8 cellular contexts compared by ENCODE assay signal in the genomic region with DNA sequence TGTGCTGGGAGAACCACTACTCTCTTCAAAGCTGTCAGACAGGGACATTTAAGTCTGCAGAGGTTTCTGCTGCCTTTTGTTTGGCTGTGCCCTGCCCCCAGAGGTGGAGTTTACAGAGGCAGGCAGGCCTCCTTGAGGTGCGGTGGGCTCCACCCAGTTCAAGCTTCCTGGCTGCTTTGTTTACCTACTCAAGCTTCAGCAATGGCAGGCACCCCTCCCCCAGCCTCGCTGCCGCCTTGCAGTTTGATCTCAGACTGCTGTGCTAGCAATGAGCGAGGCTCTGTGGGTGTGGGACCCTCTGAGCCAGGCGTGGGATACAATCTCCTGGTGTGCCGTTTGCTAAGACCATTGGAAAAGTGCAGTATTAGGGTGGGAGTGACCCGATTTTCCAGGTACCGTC.
DNase-seq lines count a peak whose midpoint lies in the region; ATAC-seq, FAIRE-seq and TF ChIP-seq lines count a peak whose summit lies in the region.
"Not testable (repeated sequence)": the region's sequence is repeated elsewhere in the genome, so short reads cannot be mapped to it uniquely, and the experiment has no call there.

No MANE protein-coding gene starts in this region.

- ATAC-seq in A549; PC-3; activated CD8-positive, alpha-beta memory T cell treated with anti-CD3 and anti-CD28 coated beads, Interleukin-2, amount 10 ng/mL, durations not matched to agents 7 days and 5 days; left colon; stimulated activated memory B cell treated with anti-CD40 and anti-IgM and Interleukin-4, amounts not matched to agents 10 μg/mL and 1 μg/mL and 100 μg/mL, for 72 hours: not testable (repeated sequence)

- DNase-seq in A549 (ENCODE audit: low read depth in 1 of 2, low spot score in 1 of 2); PC-3: not testable (repeated sequence)
- peak; percentile 2 for DNase-seq in activated CD4-positive, CD25-positive, alpha-beta regulatory T cell treated with anti-CD3 and anti-CD28 coated beads, Interleukin-2, amount 50 U/mL, for 16 hours (ENCODE audit: low read depth, low spot score)
- peak; percentile 60 for DNase-seq in activated CD8-positive, alpha-beta memory T cell treated with anti-CD3 and anti-CD28 coated beads, Interleukin-2, amount 10 ng/mL, durations not matched to agents 7 days and 5 days
- peak; percentile 88 for DNase-seq in activated naive CD4-positive, alpha-beta T cell treated with anti-CD3 and anti-CD28 coated beads, Interleukin-2, amount 10 ng/mL, durations not matched to agents 7 days and 5 days
- peak; percentile 31 to 62 for DNase-seq in left colon

- CTCF ChIA-PET in A549 (lab: Yijun Ruan, JAX); PC-3 (lab: Charles Lee); activated CD8-positive, alpha-beta memory T cell treated with anti-CD3 and anti-CD28 coated beads, Interleukin-2, amount 10 ng/mL, durations not matched to agents 7 days and 5 days (lab: Charles Lee); activated naive CD4-positive, alpha-beta T cell treated with anti-CD3 and anti-CD28 coated beads, Interleukin-2, amount 10 ng/mL, durations not matched to agents 7 days and 5 days (lab: Charles Lee): not testable (repeated sequence)

- not testable (repeated sequence) for BruUV-seq in PC-3 (replicated peaks; lab: Mats Ljungman, UMichigan)

- not testable (repeated sequence) for H3K9me2 ChIP-seq in DOHH2 (replicated peaks; ENCODE audit: control insufficient read depth, low read length); PC-3 (replicated peaks; ENCODE audit: low read length)

- H3K4me1 Mint-ChIP-seq in activated CD8-positive, alpha-beta memory T cell treated with anti-CD3 and anti-CD28 coated beads, Interleukin-2, amount 10 ng/mL, durations not matched to agents 7 days and 5 days, result not testable (repeated sequence)
- H3K4me1 Mint-ChIP-seq in activated naive CD4-positive, alpha-beta T cell treated with anti-CD3 and anti-CD28 coated beads, Interleukin-2, amount 10 ng/mL, durations not matched to agents 7 days and 5 days, result peaks cover 38% of the 10 kb centered on the region
- H3K4me1 Mint-ChIP-seq in stimulated activated memory B cell treated with anti-CD40 and anti-IgM and Interleukin-4, amounts not matched to agents 10 μg/mL and 1 μg/mL and 100 μg/mL, for 72 hours, result peaks cover 43% of the 10 kb centered on the region

- H3K4me3 ChIP-seq in A549; PC-3 (ENCODE audit: low read length): not testable (repeated sequence)
- peak overlapping the region; percentile 68 for H3K4me3 ChIP-seq in DOHH2 (ENCODE audit: low read length)

- H3K27ac ChIP-seq in A549; PC-3 (ENCODE audit: low read length): not testable (repeated sequence)
- 0 out of 2 replicates have a peak overlapping the region, but pooled peaks have one; percentile 7 for H3K27ac ChIP-seq in DOHH2 (ENCODE audit: low read depth, low read length)

- H3K36me3 ChIP-seq in DOHH2 (ENCODE audit: control insufficient read depth, low read length); PC-3 (ENCODE audit: low read depth, low read length): not testable (repeated sequence)

- 28% methylated on average over 6 of the region's 8 CpGs for WGBS in A549 (ENCODE audit: missing lambda C conversion rate)

- not testable (repeated sequence) for TF ChIP-seq EP300 in A549 (IDR thresholded peaks at IDR 0.05)

- TF ChIP-seq CTCF in A549 (IDR thresholded peaks at IDR 0.05); DOHH2 (IDR thresholded peaks at IDR 0.05; ENCODE audit: low read depth, low read length, poor library complexity, severe bottlenecking); PC-3 (conservative IDR thresholded peaks at IDR 0.05; ENCODE audit: low read depth, low read length): not testable (repeated sequence)

- not testable (repeated sequence) for H3K9me3 ChIP-seq in A549; DOHH2 (ENCODE audit: control insufficient read depth, insufficient read depth, low read length); PC-3 (ENCODE audit: low read length)

- H3K4me3 Mint-ChIP-seq in activated CD8-positive, alpha-beta memory T cell treated with anti-CD3 and anti-CD28 coated beads, Interleukin-2, amount 10 ng/mL, durations not matched to agents 7 days and 5 days, result not testable (repeated sequence)
- H3K4me3 Mint-ChIP-seq in activated naive CD4-positive, alpha-beta T cell treated with anti-CD3 and anti-CD28 coated beads, Interleukin-2, amount 10 ng/mL, durations not matched to agents 7 days and 5 days, result peak overlapping the region; percentile 49
- H3K4me3 Mint-ChIP-seq in stimulated activated memory B cell treated with anti-CD40 and anti-IgM and Interleukin-4, amounts not matched to agents 10 μg/mL and 1 μg/mL and 100 μg/mL, for 72 hours, result peak overlapping the region; percentile 72

- not testable (repeated sequence) for H3F3A ChIP-seq in DOHH2 (ENCODE audit: control insufficient read depth, insufficient read depth); PC-3 (ENCODE audit: low read length, unreplicated experiment)

- not testable (repeated sequence) for H3K36me3 Mint-ChIP-seq in activated CD8-positive, alpha-beta memory T cell treated with anti-CD3 and anti-CD28 coated beads, Interleukin-2, amount 10 ng/mL, durations not matched to agents 7 days and 5 days
- peaks cover 57% of the 10 kb centered on the region for H3K36me3 Mint-ChIP-seq in activated naive CD4-positive, alpha-beta T cell treated with anti-CD3 and anti-CD28 coated beads, Interleukin-2, amount 10 ng/mL, durations not matched to agents 7 days and 5 days
- peaks cover 32% of the 10 kb centered on the region for H3K36me3 Mint-ChIP-seq in stimulated activated memory B cell treated with anti-CD40 and anti-IgM and Interleukin-4, amounts not matched to agents 10 μg/mL and 1 μg/mL and 100 μg/mL, for 72 hours

- H3K27ac Mint-ChIP-seq in activated CD8-positive, alpha-beta memory T cell treated with anti-CD3 and anti-CD28 coated beads, Interleukin-2, amount 10 ng/mL, durations not matched to agents 7 days and 5 days, result not testable (repeated sequence)
- peak overlapping the region; percentile 92 for H3K27ac Mint-ChIP-seq in activated naive CD4-positive, alpha-beta T cell treated with anti-CD3 and anti-CD28 coated beads, Interleukin-2, amount 10 ng/mL, durations not matched to agents 7 days and 5 days
- peak overlapping the region; percentile 86 for H3K27ac Mint-ChIP-seq in stimulated activated memory B cell treated with anti-CD40 and anti-IgM and Interleukin-4, amounts not matched to agents 10 μg/mL and 1 μg/mL and 100 μg/mL, for 72 hours

- not testable (repeated sequence) for H3K79me2 ChIP-seq in DOHH2 (ENCODE audit: control insufficient read depth, low read length); PC-3 (ENCODE audit: low read length)

- not testable (repeated sequence) for H3K9ac ChIP-seq in PC-3 (ENCODE audit: low read length)

- H3K4me2 ChIP-seq in A549 (peak overlapping the region; percentile 41; the same call in 1 of the 3 replicates), DOHH2 (ENCODE audit: low read length) (peak overlapping the region; percentile 60)
- not testable (repeated sequence) for H3K4me2 ChIP-seq in PC-3 (ENCODE audit: low read length)

- POLR2A ChIA-PET in A549 (lab: Yijun Ruan, JAX); PC-3 (lab: Charles Lee; ENCODE audit: unreplicated experiment): not testable (repeated sequence)

- not testable (repeated sequence) for TF ChIP-seq POLR2A in A549 (IDR thresholded peaks at IDR 0.05; ENCODE audit: low read length)

- peak overlapping the region; percentile 34; the same call in 1 of the 2 replicates for H2AFZ ChIP-seq in PC-3 (ENCODE audit: low read length)

- not testable (repeated sequence) for H3K9me3 Mint-ChIP-seq in activated CD8-positive, alpha-beta memory T cell treated with anti-CD3 and anti-CD28 coated beads, Interleukin-2, amount 10 ng/mL, durations not matched to agents 7 days and 5 days (ENCODE audit: low read depth)
- H3K9me3 Mint-ChIP-seq in activated naive CD4-positive, alpha-beta T cell treated with anti-CD3 and anti-CD28 coated beads, Interleukin-2, amount 10 ng/mL, durations not matched to agents 7 days and 5 days, result peaks cover 53% of the 10 kb centered on the region
- H3K9me3 Mint-ChIP-seq in stimulated activated memory B cell treated with anti-CD40 and anti-IgM and Interleukin-4, amounts not matched to agents 10 μg/mL and 1 μg/mL and 100 μg/mL, for 72 hours, result peaks cover 21% of the 10 kb centered on the region

- intact Hi-C loops in PC-3 (cut with micrococcal nuclease); left colon (cut with DNase I, micrococcal nuclease): not testable (repeated sequence)

- not testable (repeated sequence) for H4K20me1 ChIP-seq in DOHH2 (ENCODE audit: control insufficient read depth, insufficient read depth, low read depth, low read length); PC-3 (ENCODE audit: low read length)

- not testable (repeated sequence) for TF ChIP-seq RAD21 in A549 (conservative IDR thresholded peaks at IDR 0.05 in 1 of 2, IDR thresholded peaks at IDR 0.05 in 1 of 2)

- H3K27me3 Mint-ChIP-seq in activated CD8-positive, alpha-beta memory T cell treated with anti-CD3 and anti-CD28 coated beads, Interleukin-2, amount 10 ng/mL, durations not matched to agents 7 days and 5 days; stimulated activated memory B cell treated with anti-CD40 and anti-IgM and Interleukin-4, amounts not matched to agents 10 μg/mL and 1 μg/mL and 100 μg/mL, for 72 hours: not testable (repeated sequence)
- peaks cover 18% of the 10 kb centered on the region for H3K27me3 Mint-ChIP-seq in activated naive CD4-positive, alpha-beta T cell treated with anti-CD3 and anti-CD28 coated beads, Interleukin-2, amount 10 ng/mL, durations not matched to agents 7 days and 5 days

- not testable (repeated sequence) for H3K4me1 ChIP-seq in A549; PC-3 (ENCODE audit: insufficient read depth, low read length)
- peaks cover 37% of the 10 kb centered on the region for H3K4me1 ChIP-seq in DOHH2 (ENCODE audit: control insufficient read depth, low read length)

- not testable (repeated sequence) for H3K27me3 ChIP-seq in DOHH2 (ENCODE audit: control insufficient read depth, low read length); PC-3 (ENCODE audit: low read length)

- not testable (repeated sequence) for FAIRE-seq in A549 (lab: Jason Lieb, UNC)
